11 cellular contexts compared by ENCODE assay signal in the genomic region with DNA sequence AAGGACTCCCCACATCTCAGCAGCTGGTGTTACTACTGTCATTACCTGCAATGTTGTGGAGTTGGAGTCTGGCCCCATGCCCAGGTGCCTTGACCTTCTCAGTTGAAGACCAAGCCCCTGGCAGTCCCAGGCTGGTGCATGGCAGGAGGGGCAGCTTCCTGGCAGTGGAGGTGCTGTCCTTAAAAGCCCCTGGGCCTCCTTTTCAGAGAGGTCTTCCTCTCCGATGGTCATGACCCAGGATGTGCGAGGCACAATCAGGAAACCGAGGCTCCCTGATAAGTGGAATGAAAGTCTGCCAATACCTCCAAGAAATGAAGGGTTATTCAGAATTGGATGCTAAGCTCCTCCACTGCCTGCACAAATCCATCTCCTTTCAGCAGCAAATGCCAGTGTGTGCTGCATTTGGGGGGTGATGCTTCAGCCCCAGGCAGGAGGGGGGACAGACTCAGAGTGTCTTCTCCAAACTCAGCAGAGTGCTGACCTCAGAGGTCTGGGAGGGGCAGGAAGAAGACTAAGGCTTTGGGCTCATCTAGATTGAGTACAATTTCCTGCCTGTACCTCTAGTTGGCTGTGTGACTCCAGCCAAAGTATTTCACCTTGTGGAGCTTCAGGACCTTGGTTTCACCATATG.
A peak's percentile ranks its signal among the peaks of the same experiment; 100 is the strongest.
DNase-seq lines count a peak whose midpoint lies in the region; ATAC-seq and TF ChIP-seq lines count a peak whose summit lies in the region.
"Had no signal": no experiment of that assay in that cellular context is flagged by ENCODE, and none has a peak within 500 bp of the region (broad histone marks: within the 10 kb centered on the region; RNA-seq: fewer than 3 reads in every experiment).

No MANE protein-coding gene starts in this region.

- H3K4me1 Mint-ChIP-seq in activated T-helper 1 cell treated with anti-CD3 and anti-CD28 coated beads, Interleukin-12 subunit alpha, Interleukin-12 subunit beta, Interleukin-2, Interleukin-4 antibody, amounts not matched to agents 30 ng/mL and 10 ng/mL and 1 ng/mL, durations not matched to agents 14 hours and 24 hours and 36 hours (ENCODE audit: low read depth) = peaks cover 60% of the 10 kb centered on the region

- intact Hi-C loops in activated T-helper 1 cell treated with anti-CD3 and anti-CD28 coated beads, Interleukin-12 subunit alpha, Interleukin-12 subunit beta, Interleukin-2, Interleukin-4 antibody, amounts not matched to agents 30 ng/mL and 10 ng/mL and 1 ng/mL, durations not matched to agents 14 hours and 24 hours and 36 hours (cut with micrococcal nuclease) = loop anchor here (2.0 to 5.0 kb wide), 4 partner anchors 171 to 460 kb away; no protein-coding TSS in a partner anchor
- intact Hi-C loops in psoas muscle (cut with DNase I) = no loop called here

- H3K9me3 Mint-ChIP-seq in activated T-helper 1 cell treated with anti-CD3 and anti-CD28 coated beads, Interleukin-12 subunit alpha, Interleukin-12 subunit beta, Interleukin-2, Interleukin-4 antibody, amounts not matched to agents 30 ng/mL and 10 ng/mL and 1 ng/mL, durations not matched to agents 14 hours and 24 hours and 36 hours = no peaks in the 10 kb centered on the region

- H3K27ac ChIP-seq in psoas muscle = peak overlapping the region; percentile 91

- H3K36me3 Mint-ChIP-seq in activated T-helper 1 cell treated with anti-CD3 and anti-CD28 coated beads, Interleukin-12 subunit alpha, Interleukin-12 subunit beta, Interleukin-2, Interleukin-4 antibody, amounts not matched to agents 30 ng/mL and 10 ng/mL and 1 ng/mL, durations not matched to agents 14 hours and 24 hours and 36 hours (ENCODE audit: low read depth) = no peaks in the 10 kb centered on the region

- TF ChIP-seq CTCF in psoas muscle (IDR thresholded peaks at IDR 0.05) = no peak

- H3K4me1 ChIP-seq in psoas muscle = peaks cover 84% of the 10 kb centered on the region

- no peaks in the 10 kb centered on the region for H3K36me3 ChIP-seq in psoas muscle (ENCODE audit: insufficient read depth in 1 of 2, low read depth in 1 of 2)

- no peaks in the 10 kb centered on the region for H3K27me3 ChIP-seq in psoas muscle (ENCODE audit: insufficient read depth in 3 of 3, low read length in 2 of 3)
- H3K27me3 ChIP-seq: dorsolateral prefrontal cortex, heart right ventricle had no signal

- peak; percentile 14 for ATAC-seq in HG03108 (IDR thresholded peaks at IDR 0.05; ENCODE audit: unreplicated experiment)
- peak in 1 of 4 donors; percentile 13 for ATAC-seq in psoas muscle
- no peak for ATAC-seq in HG03039 (IDR thresholded peaks at IDR 0.05; ENCODE audit: unreplicated experiment)

- peaks cover 4% of the 10 kb centered on the region for H3K27me3 Mint-ChIP-seq in activated T-helper 1 cell treated with anti-CD3 and anti-CD28 coated beads, Interleukin-12 subunit alpha, Interleukin-12 subunit beta, Interleukin-2, Interleukin-4 antibody, amounts not matched to agents 30 ng/mL and 10 ng/mL and 1 ng/mL, durations not matched to agents 14 hours and 24 hours and 36 hours (ENCODE audit: insufficient read depth)

- H3K9me3 ChIP-seq in psoas muscle = no peaks in the 10 kb centered on the region
- H3K9me3 ChIP-seq: heart right ventricle had no signal

- peak overlapping the region; percentile 22 for H3K4me3 Mint-ChIP-seq in activated T-helper 1 cell treated with anti-CD3 and anti-CD28 coated beads, Interleukin-12 subunit alpha, Interleukin-12 subunit beta, Interleukin-2, Interleukin-4 antibody, amounts not matched to agents 30 ng/mL and 10 ng/mL and 1 ng/mL, durations not matched to agents 14 hours and 24 hours and 36 hours

- 38 to 54% (median 38%) methylated on average over 3 of the region's 3 CpGs for WGBS in psoas muscle, 3 donors

- DNase-seq in activated gamma-delta T cell treated with Interleukin-2 at 50 U/mL for 16 hours (peak; percentile 28), activated gamma-delta T cell (lab: John Stamatoyannopoulos, UW) (no peak), psoas muscle (no peak), SIG-M5 (lab: John Stamatoyannopoulos, UW) (no peak), midbrain (lab: John Stamatoyannopoulos, UW) (no peak)
- peak; percentile 14 for DNase-seq in activated T-helper 1 cell treated with anti-CD3 and anti-CD28 coated beads, Interleukin-12 subunit alpha, Interleukin-12 subunit beta, Interleukin-2, Interleukin-4 antibody, amounts not matched to agents 30 ng/mL and 10 ng/mL and 1 ng/mL, durations not matched to agents 14 hours and 24 hours and 36 hours (ENCODE audit: low spot score)
- DNase-seq: dorsolateral prefrontal cortex, heart right ventricle, NCI-H345 had no signal

- H3K27ac Mint-ChIP-seq in activated T-helper 1 cell treated with anti-CD3 and anti-CD28 coated beads, Interleukin-12 subunit alpha, Interleukin-12 subunit beta, Interleukin-2, Interleukin-4 antibody, amounts not matched to agents 30 ng/mL and 10 ng/mL and 1 ng/mL, durations not matched to agents 14 hours and 24 hours and 36 hours = peak overlapping the region; percentile 50

- H3K4me3 ChIP-seq in psoas muscle = no peak overlapping the region
- H3K4me3 ChIP-seq: dorsolateral prefrontal cortex, heart right ventricle had no signal

Comparison
In these comparisons a context has a peak if more than half of its experiments do, and no peak if none do; other contexts are left out.
1. DNase-seq: peak in activated gamma-delta T cell treated with Interleukin-2 at 50 U/mL for 16 hours (single experiment) and activated T-helper 1 cell treated with anti-CD3 and anti-CD28 coated beads, Interleukin-12 subunit alpha, Interleukin-12 subunit beta, Interleukin-2, Interleukin-4 antibody, amounts not matched to agents 30 ng/mL and 10 ng/mL and 1 ng/mL, durations not matched to agents 14 hours and 24 hours and 36 hours (single experiment); none in activated gamma-delta T cell (single experiment), psoas muscle (0 of 2), SIG-M5 (single experiment) and midbrain (single experiment).